In genomic region chr1:225250432-225250831, GRCh38 we compare ENCODE assay signal across 12 cellular contexts.
A peak's percentile ranks its signal among the peaks of the same experiment; 100 is the strongest.
DNase-seq lines count a peak whose midpoint lies in the region; ATAC-seq, FAIRE-seq and TF ChIP-seq lines count a peak whose summit lies in the region.
"Had no signal": no experiment of that assay in that cellular context is flagged by ENCODE, and none has a peak within 500 bp of the region (broad histone marks: within the 10 kb centered on the region; RNA-seq: fewer than 3 reads in every experiment).

No MANE protein-coding gene starts in this region.

- intact Hi-C loops in left cardiac atrium (cut with DNase I): no loop called here

- TF ChIP-seq CTCF in GM20000 (IDR thresholded peaks at IDR 0.05; ENCODE audit: extremely low read depth, missing control alignments): no peak

- ATAC-seq in HG03103 (IDR thresholded peaks at IDR 0.05; ENCODE audit: low read depth, unreplicated experiment): peak; percentile 99
- ATAC-seq in left cardiac atrium: no peak

- peak; percentile 93 for DNase-seq in GF-D8 (lab: John Stamatoyannopoulos, UW)
- DNase-seq in GM20000 (ENCODE audit: low spot score): peak; percentile 9
- peak; percentile 41 for DNase-seq in RPMI8226
- DNase-seq in urothelium cell line (ENCODE audit: low spot score): no peak
- DNase-seq in left cardiac atrium: no peak
- no peak for DNase-seq in NCI-H1105 treated with DMSO at 0.1 percent for 48 hours (lab: John Stamatoyannopoulos, UW)
- DNase-seq in NCI-H69 (lab: John Stamatoyannopoulos, UW): no peak
- DNase-seq: activated naive CD4-positive, alpha-beta T cell treated with anti-CD3 and anti-CD28 coated beads, Interleukin-2, amount 10 ng/mL, durations not matched to agents 7 days and 5 days; NCI-H2107; stimulated activated CD4-positive, alpha-beta T cell treated with anti-CD3 and anti-CD28 coated beads, Interleukin-12 subunit alpha, Interleukin-12 subunit beta, amount 100 ng/mL, for 4 hours; substantia nigra had no signal

- FAIRE-seq in urothelium cell line (lab: Jason Lieb, UNC): no peak

Comparison
In these comparisons a context has a peak if more than half of its experiments do, and no peak if none do; other contexts are left out.
1. DNase-seq: peak in GF-D8 (single experiment), GM20000 (single experiment) and RPMI8226 (single experiment); none in urothelium cell line (single experiment), left cardiac atrium (single experiment), NCI-H1105 treated with DMSO at 0.1 percent for 48 hours (single experiment) and NCI-H69 (single experiment).